ENCODE assay signal across 7 cellular contexts in genomic region chr7:157138424-157139141, GRCh38. TPM values are rescaled to one million over a fixed set of nuclear protein-coding genes. Genes with fewer than 3 reads are reported as not detected.
DNase-seq lines count a peak whose midpoint lies in the region; ATAC-seq and TF ChIP-seq lines count a peak whose summit lies in the region.

Gene UBE3C, plus strand, starts transcription at chr7:157138926. Its CDS starts 347 bp downstream, at chr7:157139273.

- no peaks in the 10 kb centered on the region for H3K9me3 ChIP-seq in hepatocyte (ENCODE audit: low read depth)

- peak within 1 kb of the TSS; percentile 69 for H3K4me3 ChIP-seq in astrocyte of the cerebellum (ENCODE audit: low read depth, low read length)
- H3K4me3 ChIP-seq in hepatocyte: peak within 1 kb of the TSS; percentile 75

- H3K4me1 ChIP-seq in hepatocyte (ENCODE audit: insufficient read depth): peaks cover 24% of the 10 kb centered on the region

- ATAC-seq in GM18508 (IDR thresholded peaks at IDR 0.05; ENCODE audit: insufficient read depth, unreplicated experiment) (peak; percentile 51), HG02981 (IDR thresholded peaks at IDR 0.05; ENCODE audit: unreplicated experiment) (peak; percentile 84)

- in situ Hi-C loops in astrocyte of the cerebellum (cut with HindIII; ENCODE audit: low sequenced_read_pairs): no loop called here

- H3K27me3 ChIP-seq in hepatocyte: no peaks in the 10 kb centered on the region

- H2AFZ ChIP-seq in hepatocyte: peak within 1 kb of the TSS; percentile 69

- WGBS in hepatocyte (ENCODE audit: low lambda C conversion rate, missing lambda C conversion rate): 4% methylated on average over 28 of the region's 84 CpGs

- H3K9me2 ChIP-seq in hepatocyte (replicated peaks; ENCODE audit: insufficient read depth): no peaks in the 10 kb centered on the region

- peaks cover 45% of the 10 kb centered on the region for H3K79me2 ChIP-seq in hepatocyte

- H3K4me2 ChIP-seq in hepatocyte: peak within 1 kb of the TSS; percentile 98

- H3K27ac ChIP-seq in hepatocyte: peak within 1 kb of the TSS; percentile 96

- H4K20me1 ChIP-seq in hepatocyte (ENCODE audit: insufficient read depth, poor library complexity, severe bottlenecking): peaks cover 44% of the 10 kb centered on the region

- no peaks in the 10 kb centered on the region for H3K36me3 ChIP-seq in hepatocyte (replicated peaks; ENCODE audit: insufficient read depth, low read depth)

- DNase-seq in NCI-H2081 (lab: John Stamatoyannopoulos, UW) (peak; percentile 90 to 94), T-helper 9 cell (peak; percentile 86), astrocyte of the cerebellum (ENCODE audit: low read depth) (peak; percentile 70), hepatocyte (ENCODE audit: low spot score) (peak; percentile 96), retina (peak; percentile 89)

- TF ChIP-seq CTCF in astrocyte of the cerebellum (IDR thresholded peaks at IDR 0.05; ENCODE audit: low read depth, low read length, missing control alignments): no peak
- TF ChIP-seq CTCF in hepatocyte (IDR thresholded peaks at IDR 0.05; ENCODE audit: poor library complexity): no peak

RNA-seq across cellular contexts. Expression of gene UBE3C, which starts in this region (rescaled TPM):
- 66.3 and 72.6 TPM in 2 replicates for total RNA-seq in hepatocyte
- 19.4 and 24.6 TPM in 2 replicates for polyA plus RNA-seq in hepatocyte

Comparison
In these comparisons a context has a peak if more than half of its experiments do, and no peak if none do; other contexts are left out.
1. Peak in every context shown above with its lines: DNase-seq, ATAC-seq, H3K4me3 ChIP-seq and H3K27ac ChIP-seq.